In the genomic region with DNA sequence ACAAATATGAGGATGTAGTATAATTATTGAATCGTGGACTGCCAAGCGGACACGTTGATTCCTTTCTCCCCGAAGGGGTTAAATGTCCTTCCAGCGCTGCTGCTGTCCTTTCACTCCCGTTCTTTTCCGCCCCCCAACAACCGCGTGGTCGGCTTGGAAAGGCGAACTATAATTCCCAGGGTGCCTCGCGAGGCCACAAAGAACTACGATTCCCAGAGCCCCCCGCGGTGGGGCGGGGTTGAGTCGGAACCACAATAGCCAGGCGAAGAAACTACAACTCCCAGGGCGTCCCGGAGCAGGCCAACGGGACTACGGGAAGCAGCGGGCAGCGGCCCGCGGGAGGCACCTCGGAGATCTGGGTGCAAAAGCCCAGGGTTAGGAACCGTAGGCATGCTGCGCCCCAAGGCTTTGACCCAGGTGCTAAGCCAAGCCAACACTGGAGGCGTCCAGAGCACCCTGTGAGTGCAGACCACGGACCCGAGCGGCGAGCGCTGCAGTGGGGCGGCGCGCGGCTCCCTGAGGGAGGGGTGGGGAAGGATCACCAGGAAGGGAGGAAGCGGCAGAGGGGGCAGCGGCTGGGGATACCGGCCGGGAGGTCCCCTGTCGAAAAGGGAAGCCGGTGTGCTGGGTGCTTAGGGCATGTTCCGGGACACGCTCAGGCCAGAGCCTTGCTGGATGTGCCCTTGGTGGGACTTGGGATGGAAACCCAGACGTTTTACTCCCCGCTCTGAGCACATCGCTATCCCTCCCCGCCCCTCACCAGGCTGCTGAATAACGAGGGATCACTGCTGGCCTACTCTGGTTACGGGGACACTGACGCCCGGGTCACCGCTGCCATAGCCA, we compare ENCODE assay signal across 7 cellular contexts.
DNase-seq lines count a peak whose midpoint lies in the region; ATAC-seq, FAIRE-seq and TF ChIP-seq lines count a peak whose summit lies in the region.

Gene LAMTOR2 (plus strand): TSS at position 283 of the 843 bp plus-strand sequence. CDS start 108 bp downstream, at position 391.

- peak; percentile 64 for ATAC-seq in HG03025 (IDR thresholded peaks at IDR 0.05; ENCODE audit: low FRiP score, unreplicated experiment)

- no peak for TF ChIP-seq CTCF in retinal pigment epithelial cell (conservative IDR thresholded peaks at IDR 0.05; ENCODE audit: low read depth, low read length)

- peak within 1 kb of the TSS; percentile 99 for H3K4me3 ChIP-seq in retinal pigment epithelial cell (ENCODE audit: low read length)

- peak; percentile 89 for DNase-seq in GM18507 (ENCODE audit: extremely low spot score, insufficient read length, low read depth)
- peak; percentile 100 for DNase-seq in NCI-H2081 (lab: John Stamatoyannopoulos, UW)
- DNase-seq in T1000 (lab: John Stamatoyannopoulos, UW): peak; percentile 93
- peak; percentile 99 for DNase-seq in astrocyte of the hippocampus (ENCODE audit: low read depth, low spot score)
- DNase-seq in hippocampal formation (lab: John Stamatoyannopoulos, UW): peak; percentile 98 to 99
- peak; percentile 85 for DNase-seq in retinal pigment epithelial cell (ENCODE audit: low read depth)

- peak; percentile 94 for FAIRE-seq in GM18507 (lab: Jason Lieb, UNC)

Comparison
In these comparisons a context has a peak if more than half of its experiments do, and no peak if none do; other contexts are left out.
1. Peak in every context shown above with its lines: DNase-seq, ATAC-seq and H3K4me3 ChIP-seq.